8 cellular contexts compared by ENCODE assay signal in the genomic region with DNA sequence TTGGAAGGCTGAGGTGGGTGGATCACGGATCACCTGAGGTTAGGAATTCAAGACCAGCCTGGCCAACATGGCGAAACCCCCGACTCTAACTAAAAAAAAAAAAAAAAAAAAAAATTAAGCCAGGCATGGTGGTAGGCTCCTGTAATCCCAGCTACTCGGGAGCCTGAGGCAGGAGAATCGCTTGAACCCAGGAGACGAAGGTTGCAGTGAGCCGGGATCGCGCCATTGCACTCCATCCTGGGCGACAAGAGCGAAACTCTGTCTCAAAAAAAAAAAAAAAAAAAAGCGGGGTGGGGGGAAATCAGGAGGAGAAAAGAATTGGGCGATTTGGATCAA. TPM values are rescaled to one million over a fixed set of nuclear protein-coding genes. Genes with fewer than 3 reads are reported as not detected.
A peak's percentile ranks its signal among the peaks of the same experiment; 100 is the strongest.
DNase-seq lines count a peak whose midpoint lies in the region; ATAC-seq and TF ChIP-seq lines count a peak whose summit lies in the region.
"Not testable (repeated sequence)": the region's sequence is repeated elsewhere in the genome, so short reads cannot be mapped to it uniquely, and the experiment has no call there.

No MANE protein-coding gene starts in this region.

- H3K4me3 Mint-ChIP-seq in mesothelial cell of epicardium = peak overlapping the region; percentile 82

- peak overlapping the region; percentile 68 to 78 for H3K27ac Mint-ChIP-seq in activated naive CD4-positive, alpha-beta T cell treated with anti-CD3 and anti-CD28 coated beads, Interleukin-2, amount 50 U/mL, for 72 hours
- peak overlapping the region; percentile 100 for H3K27ac Mint-ChIP-seq in mesothelial cell of epicardium

- H3K27me3 ChIP-seq in H7 (ENCODE audit: control insufficient read depth, insufficient read depth, low read length); SJSA1 (replicated peaks); dorsolateral prefrontal cortex; heart left ventricle; vagina: not testable (repeated sequence)

- H3K4me1 Mint-ChIP-seq in mesothelial cell of epicardium = peaks cover 46% of the 10 kb centered on the region

- H3K27ac ChIP-seq in SJSA1 = not testable (repeated sequence)
- peak overlapping the region in 58 of 59 donors; percentile 47 to 95 (median 88) for H3K27ac ChIP-seq in dorsolateral prefrontal cortex
- H3K27ac ChIP-seq in heart left ventricle = peak overlapping the region in 11 of 12 donors; percentile 68 to 91 (median 82)
- peak overlapping the region in 19 of 21 experiments; percentile 54 to 83 (median 70) for H3K27ac ChIP-seq in skin epidermis
- peak overlapping the region; percentile 93 for H3K27ac ChIP-seq in vagina

- H3K9me3 Mint-ChIP-seq in activated naive CD4-positive, alpha-beta T cell treated with anti-CD3 and anti-CD28 coated beads, Interleukin-2, amount 50 U/mL, for 72 hours; mesothelial cell of epicardium: not testable (repeated sequence)

- 49 to 63% (median 51%) methylated on average over 13 of the region's 13 CpGs for WGBS in heart left ventricle, 4 donors

- H3K27me3 Mint-ChIP-seq in mesothelial cell of epicardium (ENCODE audit: low read depth) = not testable (repeated sequence)

- not testable (repeated sequence) for H3K9me3 ChIP-seq in SJSA1 (replicated peaks); heart left ventricle; vagina

- not testable (repeated sequence) for TF ChIP-seq POLR2A in heart left ventricle (IDR thresholded peaks at IDR 0.05); vagina (IDR thresholded peaks at IDR 0.05)

- H3K4me3 ChIP-seq in H7 (ENCODE audit: insufficient read depth, low read depth, low read length) = peak overlapping the region; percentile 22
- H3K4me3 ChIP-seq in SJSA1 = peak overlapping the region; percentile 17
- H3K4me3 ChIP-seq in dorsolateral prefrontal cortex = peak overlapping the region in 37 of 59 donors; percentile 0 to 48 (median 26)
- peak overlapping the region in 9 of 12 donors; percentile 20 to 54 (median 37) for H3K4me3 ChIP-seq in heart left ventricle
- H3K4me3 ChIP-seq in skin epidermis = peak overlapping the region in 4 of 7 experiments; percentile 10 to 32 (median 16)
- H3K4me3 ChIP-seq in vagina = peak overlapping the region; percentile 7 to 20

- not testable (repeated sequence) for DNase-seq in H7; SJSA1 (ENCODE audit: low read depth in 1 of 2, low spot score in 2 of 2); activated naive CD4-positive, alpha-beta T cell treated with anti-CD3 and anti-CD28 coated beads, Interleukin-2, amount 50 U/mL, for 72 hours (ENCODE audit: low spot score in 2 of 2); dorsolateral prefrontal cortex; heart left ventricle; mesothelial cell of epicardium (ENCODE audit: low spot score in 2 of 2, unreplicated experiment in 2 of 2); vagina (ENCODE audit: extremely low spot score in 2 of 2)

- H3K36me3 Mint-ChIP-seq in activated naive CD4-positive, alpha-beta T cell treated with anti-CD3 and anti-CD28 coated beads, Interleukin-2, amount 50 U/mL, for 72 hours; mesothelial cell of epicardium: not testable (repeated sequence)

- intact Hi-C loops in dorsolateral prefrontal cortex (cut with DNase I); vagina (cut with DNase I): not testable (repeated sequence)
- intact Hi-C loops in heart left ventricle (cut with DNase I) = loop anchor here in 2 of 10 donors (1.0 to 5.0 kb wide), 2 partner anchors 41 to 50 kb away; a partner anchor contains a TSS

- H3K36me3 ChIP-seq in H7 (replicated peaks; ENCODE audit: control insufficient read depth, insufficient read depth, low read length); SJSA1; heart left ventricle; vagina: not testable (repeated sequence)

- TF ChIP-seq CTCF in dorsolateral prefrontal cortex (IDR thresholded peaks at IDR 0.05 in 54 of 56, conservative IDR thresholded peaks at IDR 0.05 in 2 of 56; ENCODE audit: low read depth in 1 of 56, partially characterized antibody in 56 of 56); heart left ventricle (IDR thresholded peaks at IDR 0.05); mesothelial cell of epicardium (IDR thresholded peaks at IDR 0.05; ENCODE audit: unreplicated experiment); vagina (IDR thresholded peaks at IDR 0.05): not testable (repeated sequence)

- H3K4me1 ChIP-seq in SJSA1 (replicated peaks) (peaks cover 39% of the 10 kb centered on the region), heart left ventricle (peaks cover 0 to 55% (median 38%) of the 10 kb centered on the region in 12 donors), vagina (peaks cover 52% of the 10 kb centered on the region)

- ATAC-seq in activated naive CD4-positive, alpha-beta T cell treated with anti-CD3 and anti-CD28 coated beads, Interleukin-2, amount 50 U/mL, for 72 hours = not testable (repeated sequence)
- ATAC-seq in heart left ventricle = peak in 2 of 4 donors; percentile 7 to 14

RNA-seq across cellular contexts. Expression of a gene that starts 2.0 kb away (rescaled TPM):
- 5.2 and 7.9 TPM in 2 replicates for total RNA-seq in H7 (2014; rRNA removed; shearing (Covaris generic))
- total RNA-seq in SJSA1 (2014; rRNA removed; shearing (Covaris generic)) = 2.1 and 6.4 TPM in 2 replicates
- 1 to 10 TPM; 2.3 to 4.5 TPM for total RNA-seq in activated naive CD4-positive, alpha-beta T cell treated with anti-CD3 and anti-CD28 coated beads, Interleukin-2, amount 50 U/mL, for 72 hours
- total RNA-seq in dorsolateral prefrontal cortex (10 to 100 TPM in 106 of 120 experiments, 1 to 10 TPM in 14; 5.4 to 32.3 (median 13.3) TPM), heart left ventricle (1 to 10 TPM; 1.9 to 4.5 (median 2.6) TPM), mesothelial cell of epicardium (35.1 to 39.3 TPM (median 37.4 TPM) in 3 replicates), vagina (16.9 TPM)
- polyA plus RNA-seq in heart left ventricle = 1 to 10 TPM; 1.6 TPM

RNA-seq across cellular contexts. Expression of a gene that starts 11.0 kb away (rescaled TPM):
- total RNA-seq in H7 (2014; rRNA removed; shearing (Covaris generic)) = 32.8 and 39.7 TPM in 2 replicates
- 5.7 and 16.4 TPM in 2 replicates for total RNA-seq in SJSA1 (2014; rRNA removed; shearing (Covaris generic))
- total RNA-seq in activated naive CD4-positive, alpha-beta T cell treated with anti-CD3 and anti-CD28 coated beads, Interleukin-2, amount 50 U/mL, for 72 hours = 10 to 100 TPM; 47.6 to 65.3 TPM
- total RNA-seq in dorsolateral prefrontal cortex (10 to 100 TPM; 17.5 to 36.2 (median 25.7) TPM), heart left ventricle (10 to 100 TPM; 10.2 to 32.7 (median 23.7) TPM), mesothelial cell of epicardium (68.7 to 72.8 TPM (median 69.2 TPM) in 3 replicates), vagina (21.6 TPM)
- polyA plus RNA-seq in heart left ventricle = 10 to 100 TPM; 13.1 to 21.3 TPM

RNA-seq across cellular contexts. Expression of a gene that starts 21.0 kb away (rescaled TPM):
- 40.3 and 42.3 TPM in 2 replicates for total RNA-seq in H7 (2014; rRNA removed; shearing (Covaris generic))
- 16.6 and 17.8 TPM in 2 replicates for total RNA-seq in SJSA1 (2014; rRNA removed; shearing (Covaris generic))
- 10 to 100 TPM; 10.9 to 14.6 TPM for total RNA-seq in activated naive CD4-positive, alpha-beta T cell treated with anti-CD3 and anti-CD28 coated beads, Interleukin-2, amount 50 U/mL, for 72 hours
- total RNA-seq in dorsolateral prefrontal cortex = 100 to 1,000 TPM in 113 of 120 experiments, 10 to 100 TPM in 7; 78.3 to 287 (median 196) TPM
- 1 to 10 TPM in 1 of 9 donors, under 1 TPM in 8; 0.20 to 1.4 (median 0.43) TPM for total RNA-seq in heart left ventricle
- polyA plus RNA-seq in heart left ventricle = under 1 TPM; 0.30 to 0.32 TPM
- 19.1 to 20.3 TPM (median 19.6 TPM) in 3 replicates for total RNA-seq in mesothelial cell of epicardium
- total RNA-seq in vagina = 7.6 TPM

RNA-seq across cellular contexts. Expression of a gene that starts 39.3 kb away (rescaled TPM):
- 27.7 and 40.1 TPM in 2 replicates for total RNA-seq in H7 (2014; rRNA removed; shearing (Covaris generic))
- total RNA-seq in SJSA1 (2014; rRNA removed; shearing (Covaris generic)) = 9.8 and 12.3 TPM in 2 replicates
- total RNA-seq in activated naive CD4-positive, alpha-beta T cell treated with anti-CD3 and anti-CD28 coated beads, Interleukin-2, amount 50 U/mL, for 72 hours = 10 to 100 TPM; 19.4 to 28.7 TPM
- total RNA-seq in dorsolateral prefrontal cortex (10 to 100 TPM; 10.4 to 23.1 (median 15.9) TPM), heart left ventricle (10 to 100 TPM; 12.5 to 39.4 (median 14.0) TPM), mesothelial cell of epicardium (11.6 to 12.4 TPM (median 11.7 TPM) in 3 replicates), vagina (43.0 TPM)
- 10 to 100 TPM; 16.2 to 40.7 TPM for polyA plus RNA-seq in heart left ventricle
